21 cellular contexts compared by ENCODE assay signal in the genomic region with DNA sequence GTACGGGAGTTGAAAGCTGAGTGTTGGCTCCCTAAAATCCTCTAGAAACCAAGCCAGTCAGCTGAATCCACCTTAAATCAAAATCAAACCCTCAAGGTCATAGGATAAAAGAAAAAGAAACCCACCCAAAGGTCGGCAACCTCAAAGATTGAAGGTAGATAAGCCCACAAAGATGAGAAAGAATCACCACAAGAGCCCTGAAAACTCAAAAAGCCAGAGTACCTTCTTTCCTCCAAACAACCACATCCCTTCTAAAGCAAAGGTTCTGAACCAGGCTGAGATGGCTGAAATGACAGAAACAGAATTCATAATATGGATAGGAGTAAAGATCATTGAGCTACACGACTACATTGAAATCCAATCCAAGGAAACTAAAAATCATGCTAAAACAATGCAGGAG.
"Had no signal": no experiment of that assay in that cellular context is flagged by ENCODE, and none has a peak within 500 bp of the region (broad histone marks: within the 10 kb centered on the region; RNA-seq: fewer than 3 reads in every experiment).

No MANE protein-coding gene starts in this region.

- H3K36me3 ChIP-seq: breast epithelium, left lung, thyroid gland, upper lobe of right lung had no signal

- H3K27ac Mint-ChIP-seq: activated T-helper 1 cell treated with anti-CD3 and anti-CD28 coated beads, Interleukin-12 subunit alpha, Interleukin-12 subunit beta, Interleukin-2, Interleukin-4 antibody, amounts not matched to agents 30 ng/mL and 10 ng/mL and 1 ng/mL, durations not matched to agents 14 hours and 24 hours and 36 hours; natural killer cell; progenitor cell of endocrine pancreas; T-cell had no signal

- H3K4me1 ChIP-seq: breast epithelium, left lung, upper lobe of right lung had no signal

- H3K9me3 Mint-ChIP-seq: activated T-helper 1 cell treated with anti-CD3 and anti-CD28 coated beads, Interleukin-12 subunit alpha, Interleukin-12 subunit beta, Interleukin-2, Interleukin-4 antibody, amounts not matched to agents 30 ng/mL and 10 ng/mL and 1 ng/mL, durations not matched to agents 14 hours and 24 hours and 36 hours; natural killer cell; T-cell had no signal

- H3K79me2 ChIP-seq: hepatocyte had no signal

- FAIRE-seq: TTC549 had no signal

- H3K4me2 ChIP-seq: hepatocyte had no signal

- H3K27me3 ChIP-seq: breast epithelium, hepatocyte, left lung, thyroid gland, upper lobe of right lung had no signal

- H3K4me3 ChIP-seq: breast epithelium, hepatocyte, left lung, thyroid gland, upper lobe of right lung had no signal

- H3K27ac ChIP-seq: breast epithelium, hepatocyte, left lung, thyroid gland, upper lobe of right lung had no signal

- DNase-seq: activated CD4-positive, alpha-beta T cell treated with anti-CD3 and anti-CD28 coated beads for 1 hour; activated CD4-positive, alpha-beta T cell treated with anti-CD3 and anti-CD28 coated beads, Interleukin-2, amount 50 U/mL, for 4 hours; activated gamma-delta T cell; activated naive CD4-positive, alpha-beta T cell treated with anti-CD3 and anti-CD28 coated beads, Interleukin-2, amount 50 U/mL, for 16 hours; amniotic stem cell; cortex of kidney; foreskin melanocyte; kidney glomerular epithelial cell; natural killer cell; retina; stimulated activated CD4-positive, alpha-beta T cell treated with anti-CD3 and anti-CD28 coated beads, Interleukin-2, amount 100 ng/mL, for 48 hours; substantia nigra; thyroid gland; upper lobe of right lung had no signal

- H3K27me3 Mint-ChIP-seq: T-cell had no signal

- H3K36me3 Mint-ChIP-seq: natural killer cell, T-cell had no signal

- H2AFZ ChIP-seq: hepatocyte had no signal

- H3K9me3 ChIP-seq: breast epithelium, left lung, thyroid gland, upper lobe of right lung had no signal

- H3K4me3 Mint-ChIP-seq: activated T-helper 1 cell treated with anti-CD3 and anti-CD28 coated beads, Interleukin-12 subunit alpha, Interleukin-12 subunit beta, Interleukin-2, Interleukin-4 antibody, amounts not matched to agents 30 ng/mL and 10 ng/mL and 1 ng/mL, durations not matched to agents 14 hours and 24 hours and 36 hours; natural killer cell had no signal
